33 cellular contexts compared by ENCODE assay signal in genomic region chr4:183596056-183596757, GRCh38.
DNase-seq lines count a peak whose midpoint lies in the region; ATAC-seq and TF ChIP-seq lines count a peak whose summit lies in the region.
"Had no signal": no experiment of that assay in that cellular context is flagged by ENCODE, and none has a peak within 500 bp of the region (broad histone marks: within the 10 kb centered on the region; RNA-seq: fewer than 3 reads in every experiment).

No MANE protein-coding gene starts in this region.

- no peak overlapping the region for H3K9ac ChIP-seq in colonic mucosa (ENCODE audit: low read depth in 2 of 2, low read length in 2 of 2)

- intact Hi-C loops in colonic mucosa (cut with DNase I), result no loop called here
- intact Hi-C loops in posterior cingulate gyrus (cut with DNase I), result no loop called here

- DNase-seq in ELR (ENCODE audit: low read depth), result peak; percentile 27
- peak; percentile 27 for DNase-seq in M059J (ENCODE audit: low read depth)
- peak; percentile 22 for DNase-seq in colonic mucosa
- DNase-seq in nephron progenitor cell, result no peak
- no peak for DNase-seq in omental fat pad (ENCODE audit: low spot score)
- DNase-seq in NCI-H69 (lab: John Stamatoyannopoulos, UW), result no peak
- no peak for DNase-seq in posterior cingulate gyrus
- DNase-seq: activated CD4-positive, alpha-beta T cell treated with anti-CD3 and anti-CD28 coated beads for 1 hour; activated CD8-positive, alpha-beta T cell treated with anti-CD3 and anti-CD28 coated beads for 36 hours; activated naive CD4-positive, alpha-beta T cell treated with anti-CD3 and anti-CD28 coated beads for 36 hours; BE2C; brain microvascular endothelial cell; CD8-positive, alpha-beta memory T cell; DMS 273 treated with DMSO at 0.1 percent for 48 hours; EL; H9; hippocampal formation; immature natural killer cell; MV-4-11; NCI-H1436 treated with DMSO at 0.1 percent for 48 hours; NCI-H774; right lobe of liver; stimulated activated CD4-positive, alpha-beta T cell treated with anti-CD3 and anti-CD28 coated beads, Interleukin-2, amount 100 ng/mL, for 48 hours; stomach; T-helper 1 cell; tibial artery had no signal

- H3K36me3 ChIP-seq in colonic mucosa, result no peaks in the 10 kb centered on the region
- H3K36me3 ChIP-seq: BE2C, brain microvascular endothelial cell, right lobe of liver, stomach, tibial artery had no signal

- ATAC-seq in GM18520 (IDR thresholded peaks at IDR 0.05; ENCODE audit: unreplicated experiment) (no peak), omental fat pad (ENCODE audit: low FRiP score) (no peak)
- ATAC-seq: activated CD8-positive, alpha-beta T cell treated with anti-CD3 and anti-CD28 coated beads for 36 hours; GM12878; left lobe of liver; right lobe of liver had no signal

- H3K9me3 ChIP-seq in colonic mucosa, result no peaks in the 10 kb centered on the region
- H3K9me3 ChIP-seq: BE2C, right lobe of liver, stomach, tibial artery had no signal

- H3K4me3 ChIP-seq in colonic mucosa, result no peak overlapping the region
- H3K4me3 ChIP-seq: GM12878, right lobe of liver, SK-N-MC, stomach, tibial artery had no signal

- peak overlapping the region; percentile 93 for H3K27ac Mint-ChIP-seq in nephron progenitor cell
- H3K27ac Mint-ChIP-seq: activated CD8-positive, alpha-beta T cell treated with anti-CD3 and anti-CD28 coated beads for 36 hours; activated naive CD4-positive, alpha-beta T cell treated with anti-CD3 and anti-CD28 coated beads for 36 hours; H9; immature natural killer cell; memory B cell had no signal

- peaks cover 12% of the 10 kb centered on the region for H3K9me3 Mint-ChIP-seq in nephron progenitor cell
- H3K9me3 Mint-ChIP-seq: activated CD8-positive, alpha-beta T cell treated with anti-CD3 and anti-CD28 coated beads for 36 hours; activated naive CD4-positive, alpha-beta T cell treated with anti-CD3 and anti-CD28 coated beads for 36 hours; CD8-positive, alpha-beta memory T cell; H9; immature natural killer cell; neural crest cell had no signal

- peaks cover 15% of the 10 kb centered on the region for H3K27me3 Mint-ChIP-seq in nephron progenitor cell (ENCODE audit: low read depth, poor library complexity)

- no peak for TF ChIP-seq CTCF in colonic mucosa (IDR thresholded peaks at IDR 0.05)
- no peak for TF ChIP-seq CTCF in nephron progenitor cell (IDR thresholded peaks at IDR 0.05)
- no peak for TF ChIP-seq CTCF in omental fat pad (IDR thresholded peaks at IDR 0.05)

- no peak overlapping the region for H3K4me3 Mint-ChIP-seq in nephron progenitor cell
- H3K4me3 Mint-ChIP-seq: activated CD8-positive, alpha-beta T cell treated with anti-CD3 and anti-CD28 coated beads for 36 hours; activated naive CD4-positive, alpha-beta T cell treated with anti-CD3 and anti-CD28 coated beads for 36 hours; CD8-positive, alpha-beta memory T cell; H9; immature natural killer cell; memory B cell; neural crest cell had no signal

- H3K27me3 ChIP-seq in colonic mucosa, result no peaks in the 10 kb centered on the region
- H3K27me3 ChIP-seq: BE2C, brain microvascular endothelial cell, right lobe of liver, stomach had no signal

- H3K4me1 Mint-ChIP-seq in nephron progenitor cell, result peaks cover 7% of the 10 kb centered on the region
- H3K4me1 Mint-ChIP-seq: CD8-positive, alpha-beta memory T cell; immature natural killer cell had no signal

- no peaks in the 10 kb centered on the region for H3K4me1 ChIP-seq in colonic mucosa
- H3K4me1 ChIP-seq: BE2C, right lobe of liver, tibial artery had no signal

- H3K36me3 Mint-ChIP-seq in nephron progenitor cell (ENCODE audit: low read depth), result no peaks in the 10 kb centered on the region
- H3K36me3 Mint-ChIP-seq: CD8-positive, alpha-beta memory T cell; immature natural killer cell; memory B cell had no signal

- H3K27ac ChIP-seq in colonic mucosa, result no peak overlapping the region
- H3K27ac ChIP-seq: brain microvascular endothelial cell, right lobe of liver, RWPE1, SK-N-MC, tibial artery had no signal

Comparison
In these comparisons a context has a peak if more than half of its experiments do, and no peak if none do; other contexts are left out.
1. DNase-seq: peak in ELR (single experiment), M059J (single experiment) and colonic mucosa (single experiment); none in nephron progenitor cell (single experiment), omental fat pad (single experiment), NCI-H69 (single experiment) and posterior cingulate gyrus (0 of 10).